ENCODE assay signal across 1 cellular context in the genomic region with DNA sequence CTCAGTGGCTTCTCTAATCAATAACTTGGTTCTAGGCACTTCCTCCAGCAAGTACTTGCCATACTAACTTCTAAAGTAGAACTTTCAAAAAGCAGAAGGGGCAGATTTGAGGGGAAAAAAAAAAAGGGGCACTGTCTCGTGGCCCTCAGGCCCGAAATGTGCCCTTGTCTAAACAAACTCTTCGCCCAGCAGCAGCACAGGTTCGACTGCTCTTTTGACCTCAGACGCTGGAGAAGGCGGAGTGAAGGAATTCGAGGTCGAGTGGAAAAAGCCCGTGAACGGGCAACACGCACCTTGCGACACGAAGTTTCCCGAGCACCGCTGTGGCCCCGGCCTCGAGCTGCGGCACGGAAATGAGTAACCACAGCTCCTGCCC.
A peak's percentile ranks its signal among the peaks of the same experiment; 100 is the strongest.
TF ChIP-seq lines count a peak whose summit lies in the region.

No MANE protein-coding gene starts in this region.

TF ChIP-seq in HepG2, 621 proteins besides CTCF, POLR2A, EP300 and RAD21 (continued from another document and continues in another):
- no peak for TF ChIP-seq CCDC6 (CRISPR knock-in tag; IDR thresholded peaks at IDR 0.05)
- TF ChIP-seq PCBP1 (IDR thresholded peaks at IDR 0.05; ENCODE audit: borderline replicate concordance, low read depth, low read length): no peak
- no peak for TF ChIP-seq SALL2 (CRISPR knock-in tag; IDR thresholded peaks at IDR 0.05)
- no peak for TF ChIP-seq FOXP1 (IDR thresholded peaks at IDR 0.05)
- no peak for TF ChIP-seq FOXP1 (CRISPR knock-in tag; IDR thresholded peaks at IDR 0.05)
- TF ChIP-seq POLR2AphosphoS5 (IDR thresholded peaks at IDR 0.05; ENCODE audit: low read depth, low read length): no peak
- TF ChIP-seq ZNF274 (CRISPR knock-in tag; IDR thresholded peaks at IDR 0.05): no peak
- TF ChIP-seq TBL1XR1 (IDR thresholded peaks at IDR 0.05; ENCODE audit: borderline replicate concordance, low read length, partially characterized antibody): no peak
- no peak for TF ChIP-seq RXRA (CRISPR knock-in tag; IDR thresholded peaks at IDR 0.05)
- no peak for TF ChIP-seq ZNF382 (CRISPR knock-in tag; IDR thresholded peaks at IDR 0.05; ENCODE audit: borderline replicate concordance)
- no peak for TF ChIP-seq ZNF34 (CRISPR knock-in tag; IDR thresholded peaks at IDR 0.05; ENCODE audit: borderline replicate concordance)
- no peak for TF ChIP-seq GABPA (IDR thresholded peaks at IDR 0.05; ENCODE audit: low read depth, low read length)
- TF ChIP-seq GABPA (CRISPR knock-in tag; IDR thresholded peaks at IDR 0.05; ENCODE audit: low read depth): no peak
- TF ChIP-seq ZNF614 (CRISPR knock-in tag; IDR thresholded peaks at IDR 0.05; ENCODE audit: borderline replicate concordance): 0 out of 2 replicates have a peak, but pooled peaks have one; percentile 14
- TF ChIP-seq FOXM1 (CRISPR knock-in tag; IDR thresholded peaks at IDR 0.05): no peak
- no peak for TF ChIP-seq ZFP90 (CRISPR knock-in tag; IDR thresholded peaks at IDR 0.05; ENCODE audit: borderline replicate concordance)
- no peak for TF ChIP-seq GABPB1 (CRISPR knock-in tag; IDR thresholded peaks at IDR 0.05)
- TF ChIP-seq NR3C1 (CRISPR knock-in tag; IDR thresholded peaks at IDR 0.05): no peak
- TF ChIP-seq MIXL1 (CRISPR knock-in tag; IDR thresholded peaks at IDR 0.05): no peak
- peak; percentile 43; the same call in 1 of the 2 replicates for TF ChIP-seq GATAD2A (CRISPR knock-in tag; IDR thresholded peaks at IDR 0.05)
- no peak for TF ChIP-seq ZNF616 (CRISPR knock-in tag; IDR thresholded peaks at IDR 0.05; ENCODE audit: low read depth)
- no peak for TF ChIP-seq RCOR2 (CRISPR knock-in tag; IDR thresholded peaks at IDR 0.05)
- no peak for TF ChIP-seq WIZ (CRISPR knock-in tag; IDR thresholded peaks at IDR 0.05)
- TF ChIP-seq ZNF383 (CRISPR knock-in tag; IDR thresholded peaks at IDR 0.05; ENCODE audit: borderline replicate concordance): 0 out of 2 replicates have a peak, but pooled peaks have one; percentile 32
- TF ChIP-seq, protein P1, sequence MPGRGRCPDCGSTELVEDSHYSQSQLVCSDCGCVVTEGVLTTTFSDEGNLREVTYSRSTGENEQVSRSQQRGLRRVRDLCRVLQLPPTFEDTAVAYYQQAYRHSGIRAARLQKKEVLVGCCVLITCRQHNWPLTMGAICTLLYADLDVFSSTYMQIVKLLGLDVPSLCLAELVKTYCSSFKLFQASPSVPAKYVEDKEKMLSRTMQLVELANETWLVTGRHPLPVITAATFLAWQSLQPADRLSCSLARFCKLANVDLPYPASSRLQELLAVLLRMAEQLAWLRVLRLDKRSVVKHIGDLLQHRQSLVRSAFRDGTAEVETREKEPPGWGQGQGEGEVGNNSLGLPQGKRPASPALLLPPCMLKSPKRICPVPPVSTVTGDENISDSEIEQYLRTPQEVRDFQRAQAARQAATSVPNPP (CRISPR knock-in tag; IDR thresholded peaks at IDR 0.05): no peak
- no peak for TF ChIP-seq MAF1 (CRISPR knock-in tag; IDR thresholded peaks at IDR 0.05; ENCODE audit: borderline replicate concordance)
- TF ChIP-seq ATAD3A (CRISPR knock-in tag; IDR thresholded peaks at IDR 0.05): no peak
- TF ChIP-seq, protein P2, sequence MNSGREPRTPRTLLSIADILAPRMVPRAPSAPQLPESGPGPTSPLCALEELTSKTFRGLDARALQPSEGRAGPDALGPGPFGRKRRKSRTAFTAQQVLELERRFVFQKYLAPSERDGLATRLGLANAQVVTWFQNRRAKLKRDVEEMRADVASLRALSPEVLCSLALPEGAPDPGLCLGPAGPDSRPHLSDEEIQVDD (CRISPR knock-in tag; IDR thresholded peaks at IDR 0.05; ENCODE audit: borderline replicate concordance): no peak
- TF ChIP-seq PRMT3 (CRISPR knock-in tag; IDR thresholded peaks at IDR 0.05; ENCODE audit: borderline replicate concordance, low read depth): 0 out of 2 replicates have a peak, but pooled peaks have one; percentile 6
- TF ChIP-seq NR2F6 (IDR thresholded peaks at IDR 0.05): peak; percentile 43; the same call in 1 of the 2 replicates
- TF ChIP-seq NR2F6 (CRISPR knock-in tag; IDR thresholded peaks at IDR 0.05): peak; percentile 19
- TF ChIP-seq, protein P3, sequence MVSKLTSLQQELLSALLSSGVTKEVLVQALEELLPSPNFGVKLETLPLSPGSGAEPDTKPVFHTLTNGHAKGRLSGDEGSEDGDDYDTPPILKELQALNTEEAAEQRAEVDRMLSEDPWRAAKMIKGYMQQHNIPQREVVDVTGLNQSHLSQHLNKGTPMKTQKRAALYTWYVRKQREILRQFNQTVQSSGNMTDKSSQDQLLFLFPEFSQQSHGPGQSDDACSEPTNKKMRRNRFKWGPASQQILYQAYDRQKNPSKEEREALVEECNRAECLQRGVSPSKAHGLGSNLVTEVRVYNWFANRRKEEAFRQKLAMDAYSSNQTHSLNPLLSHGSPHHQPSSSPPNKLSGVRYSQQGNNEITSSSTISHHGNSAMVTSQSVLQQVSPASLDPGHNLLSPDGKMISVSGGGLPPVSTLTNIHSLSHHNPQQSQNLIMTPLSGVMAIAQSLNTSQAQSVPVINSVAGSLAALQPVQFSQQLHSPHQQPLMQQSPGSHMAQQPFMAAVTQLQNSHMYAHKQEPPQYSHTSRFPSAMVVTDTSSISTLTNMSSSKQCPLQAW (CRISPR knock-in tag; IDR thresholded peaks at IDR 0.05): peak; percentile 52; the same call in 1 of the 2 replicates
- TF ChIP-seq REPIN1 (CRISPR knock-in tag; IDR thresholded peaks at IDR 0.05; ENCODE audit: borderline replicate concordance, low read depth): no peak
- no peak for TF ChIP-seq AHDC1 (CRISPR knock-in tag; IDR thresholded peaks at IDR 0.05; ENCODE audit: borderline replicate concordance)
- no peak for TF ChIP-seq DPF2 (CRISPR knock-in tag; IDR thresholded peaks at IDR 0.05; ENCODE audit: borderline replicate concordance, low read depth)
- TF ChIP-seq ADNP (CRISPR knock-in tag; IDR thresholded peaks at IDR 0.05): no peak
- 0 out of 2 replicates have a peak, but pooled peaks have one; percentile 6 for TF ChIP-seq PAXIP1 (CRISPR knock-in tag; conservative IDR thresholded peaks at IDR 0.05)
- TF ChIP-seq TIGD3 (CRISPR knock-in tag; IDR thresholded peaks at IDR 0.05; ENCODE audit: borderline replicate concordance): no peak
- no peak for TF ChIP-seq SNAI1 (CRISPR knock-in tag; IDR thresholded peaks at IDR 0.05; ENCODE audit: borderline replicate concordance)
- TF ChIP-seq ZBTB1 (CRISPR knock-in tag; IDR thresholded peaks at IDR 0.05; ENCODE audit: borderline replicate concordance): no peak
- TF ChIP-seq KMT2A (CRISPR knock-in tag; IDR thresholded peaks at IDR 0.05): no peak
- TF ChIP-seq ZNF33B (CRISPR knock-in tag; IDR thresholded peaks at IDR 0.05): no peak
- no peak for TF ChIP-seq HCFC1 (IDR thresholded peaks at IDR 0.05; ENCODE audit: low read depth, low read length)
- no peak for TF ChIP-seq NCOA1 (CRISPR knock-in tag; IDR thresholded peaks at IDR 0.05)
- TF ChIP-seq MIER2 (CRISPR knock-in tag; IDR thresholded peaks at IDR 0.05): no peak
- no peak for TF ChIP-seq HDAC1 (CRISPR knock-in tag; IDR thresholded peaks at IDR 0.05)
- no peak for TF ChIP-seq ATF3 (CRISPR knock-in tag; IDR thresholded peaks at IDR 0.05)
- TF ChIP-seq NCOR1 (IDR thresholded peaks at IDR 0.05; ENCODE audit: borderline replicate concordance, low read length): no peak
- TF ChIP-seq SIX1 (CRISPR knock-in tag; IDR thresholded peaks at IDR 0.05; ENCODE audit: borderline replicate concordance): no peak
- TF ChIP-seq BRD4 (CRISPR knock-in tag; IDR thresholded peaks at IDR 0.05): 0 out of 2 replicates have a peak, but pooled peaks have one; percentile 11
- TF ChIP-seq ZNF572 (CRISPR knock-in tag; IDR thresholded peaks at IDR 0.05): 0 out of 2 replicates have a peak, but pooled peaks have one; percentile 49
- no peak for TF ChIP-seq ATF2 (CRISPR knock-in tag; IDR thresholded peaks at IDR 0.05)
- TF ChIP-seq ATM (IDR thresholded peaks at IDR 0.05; ENCODE audit: borderline replicate concordance): no peak
- TF ChIP-seq ARID2 (CRISPR knock-in tag; IDR thresholded peaks at IDR 0.05; ENCODE audit: borderline replicate concordance): peak; percentile 29; the same call in 1 of the 2 replicates
- TF ChIP-seq PRPF4 (IDR thresholded peaks at IDR 0.05; ENCODE audit: low read depth, low read length, poor library complexity, severe bottlenecking): no peak
- no peak for TF ChIP-seq SMAD3 (CRISPR knock-in tag; IDR thresholded peaks at IDR 0.05)
- TF ChIP-seq ZNF138 (CRISPR knock-in tag; IDR thresholded peaks at IDR 0.05; ENCODE audit: low read depth): no peak
- TF ChIP-seq, protein P4, sequence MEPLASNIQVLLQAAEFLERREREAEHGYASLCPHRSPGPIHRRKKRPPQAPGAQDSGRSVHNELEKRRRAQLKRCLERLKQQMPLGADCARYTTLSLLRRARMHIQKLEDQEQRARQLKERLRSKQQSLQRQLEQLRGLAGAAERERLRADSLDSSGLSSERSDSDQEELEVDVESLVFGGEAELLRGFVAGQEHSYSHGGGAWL (CRISPR knock-in tag; IDR thresholded peaks at IDR 0.05): no peak
